ENCODE assay signal across 32 cellular contexts in the genomic region with DNA sequence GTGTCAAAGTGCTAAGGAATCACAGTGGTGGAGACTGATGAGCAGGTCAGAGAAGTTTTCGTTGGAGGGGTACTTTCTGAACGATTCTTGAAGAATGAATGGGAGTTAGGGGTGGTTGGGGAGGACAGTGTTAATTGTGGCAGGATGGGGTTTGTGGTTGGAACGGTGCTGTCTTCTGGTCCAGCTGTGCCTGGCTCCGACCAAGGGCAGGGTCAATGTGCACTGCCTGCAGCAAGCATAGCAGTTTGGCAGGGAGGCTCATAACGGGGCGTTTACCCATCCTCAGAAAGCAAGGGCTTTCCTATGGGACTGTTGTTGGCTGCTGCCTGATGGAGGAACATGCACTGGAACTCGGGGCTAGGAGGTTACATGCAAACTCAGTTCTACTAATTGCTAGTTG.
"Had no signal": no experiment of that assay in that cellular context is flagged by ENCODE, and none has a peak within 500 bp of the region (broad histone marks: within the 10 kb centered on the region; RNA-seq: fewer than 3 reads in every experiment).

No MANE protein-coding gene starts in this region.

- H3K36me3 ChIP-seq: ascending aorta, breast epithelium, cardiac muscle cell, colonic mucosa, esophagus squamous epithelium, gastroesophageal sphincter had no signal

- H3K27me3 Mint-ChIP-seq: activated CD4-positive, alpha-beta T cell treated with anti-CD3 and anti-CD28 coated beads, Interleukin-2, amount 10 ng/mL, durations not matched to agents 7 days and 5 days; activated naive CD8-positive, alpha-beta T cell treated with anti-CD3 and anti-CD28 coated beads, Interleukin-2, amount 10 ng/mL, durations not matched to agents 7 days and 5 days had no signal

- H3K27ac ChIP-seq: ascending aorta, breast epithelium, cardiac muscle cell, colonic mucosa, epithelial cell of prostate, esophagus squamous epithelium, gastroesophageal sphincter, VCaP had no signal

- H3K27ac Mint-ChIP-seq: activated CD4-positive, alpha-beta memory T cell treated with anti-CD3 and anti-CD28 coated beads, Interleukin-2, amount 10 ng/mL, durations not matched to agents 7 days and 5 days; activated CD4-positive, alpha-beta T cell treated with anti-CD3 and anti-CD28 coated beads, Interleukin-2, amount 10 ng/mL, durations not matched to agents 7 days and 5 days; activated naive CD4-positive, alpha-beta T cell treated with anti-CD3 and anti-CD28 coated beads, Interleukin-2, amount 10 ng/mL, durations not matched to agents 7 days and 5 days; activated naive CD4-positive, alpha-beta T cell treated with anti-CD3 and anti-CD28 coated beads, Interleukin-2, amount 50 U/mL, for 72 hours; activated naive CD8-positive, alpha-beta T cell treated with anti-CD3 and anti-CD28 coated beads, Interleukin-2, amount 10 ng/mL, durations not matched to agents 7 days and 5 days; activated T-cell treated with anti-CD3 and anti-CD28 coated beads, Interleukin-2, amount 50 U/mL, for 24 hours; activated T-cell treated with anti-CD3 and anti-CD28 coated beads, Interleukin-2, amount 50 U/mL, for 72 hours; T-helper 17 cell; T-helper 2 cell treated with Interferon-gamma antibody and Interleukin-4, amounts not matched to agents 5 μg/mL and 100 μg/mL, for 36 hours; WTC11 had no signal

- H3K9me3 Mint-ChIP-seq: activated CD4-positive, alpha-beta memory T cell treated with anti-CD3 and anti-CD28 coated beads, Interleukin-2, amount 10 ng/mL, durations not matched to agents 7 days and 5 days; activated CD4-positive, alpha-beta T cell treated with anti-CD3 and anti-CD28 coated beads, Interleukin-2, amount 10 ng/mL, durations not matched to agents 7 days and 5 days; activated naive CD4-positive, alpha-beta T cell treated with anti-CD3 and anti-CD28 coated beads, Interleukin-2, amount 10 ng/mL, durations not matched to agents 7 days and 5 days; activated naive CD4-positive, alpha-beta T cell treated with anti-CD3 and anti-CD28 coated beads, Interleukin-2, amount 50 U/mL, for 72 hours; activated naive CD8-positive, alpha-beta T cell treated with anti-CD3 and anti-CD28 coated beads, Interleukin-2, amount 10 ng/mL, durations not matched to agents 7 days and 5 days; activated T-cell treated with anti-CD3 and anti-CD28 coated beads, Interleukin-2, amount 50 U/mL, for 24 hours; activated T-cell treated with anti-CD3 and anti-CD28 coated beads, Interleukin-2, amount 50 U/mL, for 72 hours; T-helper 2 cell treated with Interferon-gamma antibody and Interleukin-4, amounts not matched to agents 5 μg/mL and 100 μg/mL, for 36 hours had no signal

- H3K4me3 Mint-ChIP-seq: activated CD4-positive, alpha-beta memory T cell treated with anti-CD3 and anti-CD28 coated beads, Interleukin-2, amount 10 ng/mL, durations not matched to agents 7 days and 5 days; activated CD4-positive, alpha-beta T cell treated with anti-CD3 and anti-CD28 coated beads, Interleukin-2, amount 10 ng/mL, durations not matched to agents 7 days and 5 days; activated naive CD4-positive, alpha-beta T cell treated with anti-CD3 and anti-CD28 coated beads, Interleukin-2, amount 10 ng/mL, durations not matched to agents 7 days and 5 days; activated naive CD8-positive, alpha-beta T cell treated with anti-CD3 and anti-CD28 coated beads, Interleukin-2, amount 10 ng/mL, durations not matched to agents 7 days and 5 days; activated T-cell treated with anti-CD3 and anti-CD28 coated beads, Interleukin-2, amount 50 U/mL, for 24 hours; activated T-cell treated with anti-CD3 and anti-CD28 coated beads, Interleukin-2, amount 50 U/mL, for 72 hours; brain; T-helper 17 cell; T-helper 2 cell treated with Interferon-gamma antibody and Interleukin-4, amounts not matched to agents 5 μg/mL and 100 μg/mL, for 36 hours; WTC11 had no signal

- H3K36me3 Mint-ChIP-seq: activated naive CD4-positive, alpha-beta T cell treated with anti-CD3 and anti-CD28 coated beads, Interleukin-2, amount 10 ng/mL, durations not matched to agents 7 days and 5 days; activated naive CD4-positive, alpha-beta T cell treated with anti-CD3 and anti-CD28 coated beads, Interleukin-2, amount 50 U/mL, for 72 hours; activated naive CD8-positive, alpha-beta T cell treated with anti-CD3 and anti-CD28 coated beads, Interleukin-2, amount 10 ng/mL, durations not matched to agents 7 days and 5 days; brain had no signal

- ATAC-seq: activated naive CD4-positive, alpha-beta T cell treated with anti-CD3 and anti-CD28 coated beads, Interleukin-2, amount 50 U/mL, for 72 hours; activated T-cell treated with anti-CD3 and anti-CD28 coated beads, Interleukin-2, amount 50 U/mL, for 72 hours; gastroesophageal sphincter; T-helper 17 cell; WTC11 had no signal

- H3K4me1 Mint-ChIP-seq: activated CD4-positive, alpha-beta memory T cell treated with anti-CD3 and anti-CD28 coated beads, Interleukin-2, amount 10 ng/mL, durations not matched to agents 7 days and 5 days; activated CD4-positive, alpha-beta T cell treated with anti-CD3 and anti-CD28 coated beads, Interleukin-2, amount 10 ng/mL, durations not matched to agents 7 days and 5 days; activated naive CD4-positive, alpha-beta T cell treated with anti-CD3 and anti-CD28 coated beads, Interleukin-2, amount 10 ng/mL, durations not matched to agents 7 days and 5 days; activated naive CD8-positive, alpha-beta T cell treated with anti-CD3 and anti-CD28 coated beads, Interleukin-2, amount 10 ng/mL, durations not matched to agents 7 days and 5 days; T-helper 17 cell had no signal

- H3K9me3 ChIP-seq: ascending aorta, breast epithelium, colonic mucosa, esophagus squamous epithelium, gastroesophageal sphincter had no signal

- H3K4me3 ChIP-seq: ascending aorta, breast epithelium, cardiac muscle cell, colonic mucosa, esophagus squamous epithelium, gastroesophageal sphincter had no signal

- H3K4me1 ChIP-seq: ascending aorta, breast epithelium, colonic mucosa, esophagus squamous epithelium, gastroesophageal sphincter had no signal

- H3K27me3 ChIP-seq: ascending aorta, breast epithelium, colonic mucosa, esophagus squamous epithelium had no signal

- DNase-seq: activated CD4-positive, alpha-beta memory T cell treated with anti-CD3 and anti-CD28 coated beads, Interleukin-2, amount 10 ng/mL, durations not matched to agents 7 days and 5 days; activated CD4-positive, alpha-beta T cell treated with anti-CD3 and anti-CD28 coated beads for 1 hour; activated CD4-positive, alpha-beta T cell treated with anti-CD3 and anti-CD28 coated beads for 4 hours; activated CD4-positive, alpha-beta T cell treated with anti-CD3 and anti-CD28 coated beads, Interleukin-2, amount 10 ng/mL, durations not matched to agents 7 days and 5 days; activated CD4-positive, alpha-beta T cell treated with anti-CD3 and anti-CD28 coated beads, Interleukin-2, amount 50 U/mL, for 4 hours; activated CD8-positive, alpha-beta memory T cell treated with anti-CD3 and anti-CD28 coated beads, Interleukin-2, amount 50 U/mL, for 48 hours; activated gamma-delta T cell; activated naive CD4-positive, alpha-beta T cell; activated naive CD4-positive, alpha-beta T cell treated with anti-CD3 and anti-CD28 coated beads, Interleukin-2, amount 10 ng/mL, durations not matched to agents 7 days and 5 days; activated naive CD8-positive, alpha-beta T cell treated with anti-CD3 and anti-CD28 coated beads, Interleukin-2, amount 10 ng/mL, durations not matched to agents 7 days and 5 days; activated T-cell treated with anti-CD3 and anti-CD28 coated beads for 4 hours; activated T-cell treated with anti-CD3 and anti-CD28 coated beads, Interleukin-2, amount 50 U/mL, for 24 hours; activated T-cell treated with anti-CD3 and anti-CD28 coated beads, Interleukin-2, amount 50 U/mL, for 72 hours; central memory CD4-positive, alpha-beta T cell; cerebellar nuclear complex; colonic mucosa; effector CD8-positive, alpha-beta T cell; esophagus squamous epithelium; foreskin melanocyte; head of caudate nucleus; T-helper 17 cell; T1000 had no signal
